In genomic region chr10:61438141-61438984, GRCh38 we compare ENCODE assay signal across 14 cellular contexts. TPM values are rescaled to one million over a fixed set of nuclear protein-coding genes. Genes with fewer than 3 reads are reported as not detected.
A peak's percentile ranks its signal among the peaks of the same experiment; 100 is the strongest.
DNase-seq lines count a peak whose midpoint lies in the region; ATAC-seq and TF ChIP-seq lines count a peak whose summit lies in the region.
"Had no signal": no experiment of that assay in that cellular context is flagged by ENCODE, and none has a peak within 500 bp of the region (broad histone marks: within the 10 kb centered on the region; RNA-seq: fewer than 3 reads in every experiment).

No MANE protein-coding gene starts in this region.

- H3K27ac Mint-ChIP-seq in HFFc6: peak overlapping the region; percentile 44; the same call in 1 of the 2 replicates
- no peak overlapping the region for H3K27ac Mint-ChIP-seq in T-helper 2 cell treated with Interferon-gamma antibody and Interleukin-4, amounts not matched to agents 5 μg/mL and 100 μg/mL, for 36 hours
- no peak overlapping the region for H3K27ac Mint-ChIP-seq in activated naive CD4-positive, alpha-beta T cell treated with anti-CD3 and anti-CD28 coated beads for 36 hours
- H3K27ac Mint-ChIP-seq: effector memory CD8-positive, alpha-beta T cell; H9 had no signal

- no peak overlapping the region for H3K4me3 ChIP-seq in foreskin fibroblast (ENCODE audit: low read depth in 1 of 2, low read length in 2 of 2)
- H3K4me3 ChIP-seq: SJCRH30 had no signal

- peaks cover 4% of the 10 kb centered on the region for H3K27me3 Mint-ChIP-seq in HFFc6 (ENCODE audit: insufficient read depth)
- peaks cover 16% of the 10 kb centered on the region for H3K27me3 Mint-ChIP-seq in T-helper 2 cell treated with Interferon-gamma antibody and Interleukin-4, amounts not matched to agents 5 μg/mL and 100 μg/mL, for 36 hours (ENCODE audit: low read depth)
- H3K27me3 Mint-ChIP-seq in activated naive CD4-positive, alpha-beta T cell treated with anti-CD3 and anti-CD28 coated beads for 36 hours (ENCODE audit: low read depth): no peaks in the 10 kb centered on the region

- DNase-seq in AG09319 (ENCODE audit: extremely low read depth, low read depth) (peak; percentile 36), HFFc6 (peak; percentile 35), foreskin fibroblast (peak; percentile 41 to 43), NCI-H526 treated with DMSO at 0.1 percent for 48 hours (lab: John Stamatoyannopoulos, UW) (no peak), NOMO-1 treated with dmso at 0.1 percent for 144 hours (lab: John Stamatoyannopoulos, UW; ENCODE audit: unreplicated experiment) (no peak)
- DNase-seq in T-helper 2 cell treated with Interferon-gamma antibody and Interleukin-4, amounts not matched to agents 5 μg/mL and 100 μg/mL, for 36 hours (ENCODE audit: low spot score): no peak
- no peak for DNase-seq in activated naive CD4-positive, alpha-beta T cell treated with anti-CD3 and anti-CD28 coated beads for 36 hours
- DNase-seq: C1 segment of cervical spinal cord; effector memory CD8-positive, alpha-beta T cell; H9; kidney glomerular epithelial cell; NCI-H2081 had no signal

- H3K4me1 Mint-ChIP-seq in HFFc6 (ENCODE audit: low read depth): peaks cover 19% of the 10 kb centered on the region
- H3K4me1 Mint-ChIP-seq in T-helper 2 cell treated with Interferon-gamma antibody and Interleukin-4, amounts not matched to agents 5 μg/mL and 100 μg/mL, for 36 hours (ENCODE audit: low read depth): peaks cover 20% of the 10 kb centered on the region
- peaks cover 12% of the 10 kb centered on the region for H3K4me1 Mint-ChIP-seq in activated naive CD4-positive, alpha-beta T cell treated with anti-CD3 and anti-CD28 coated beads for 36 hours (ENCODE audit: low read depth)
- H3K4me1 Mint-ChIP-seq: H9 had no signal

- H3K9me3 Mint-ChIP-seq in HFFc6: no peaks in the 10 kb centered on the region
- H3K9me3 Mint-ChIP-seq in T-helper 2 cell treated with Interferon-gamma antibody and Interleukin-4, amounts not matched to agents 5 μg/mL and 100 μg/mL, for 36 hours: no peaks in the 10 kb centered on the region
- no peaks in the 10 kb centered on the region for H3K9me3 Mint-ChIP-seq in activated naive CD4-positive, alpha-beta T cell treated with anti-CD3 and anti-CD28 coated beads for 36 hours
- H3K9me3 Mint-ChIP-seq: effector memory CD8-positive, alpha-beta T cell; H9 had no signal

- H3K36me3 Mint-ChIP-seq in HFFc6 (ENCODE audit: low read depth): no peaks in the 10 kb centered on the region
- H3K36me3 Mint-ChIP-seq in T-helper 2 cell treated with Interferon-gamma antibody and Interleukin-4, amounts not matched to agents 5 μg/mL and 100 μg/mL, for 36 hours (ENCODE audit: low read depth): no peaks in the 10 kb centered on the region
- no peaks in the 10 kb centered on the region for H3K36me3 Mint-ChIP-seq in activated naive CD4-positive, alpha-beta T cell treated with anti-CD3 and anti-CD28 coated beads for 36 hours (ENCODE audit: low read depth)

- CTCF ChIA-PET in activated naive CD4-positive, alpha-beta T cell treated with anti-CD3 and anti-CD28 coated beads for 36 hours (lab: Charles Lee): interaction anchor here (1.2 kb wide), 1 partner anchor 99 kb away, joined by 3 read pairs; no protein-coding TSS in a partner anchor

- TF ChIP-seq CTCF in AG09319 (IDR thresholded peaks at IDR 0.05; ENCODE audit: low read depth, low read length): no peak
- no peak for TF ChIP-seq CTCF in HFFc6 (IDR thresholded peaks at IDR 0.05)
- TF ChIP-seq CTCF in foreskin fibroblast (IDR thresholded peaks at IDR 0.05; ENCODE audit: low read depth, low read length): no peak

- intact Hi-C loops in activated naive CD4-positive, alpha-beta T cell treated with anti-CD3 and anti-CD28 coated beads for 36 hours (cut with micrococcal nuclease): no loop called here

- H3K4me3 Mint-ChIP-seq in HFFc6: peak overlapping the region; percentile 8; the same call in 1 of the 2 replicates
- H3K4me3 Mint-ChIP-seq in T-helper 2 cell treated with Interferon-gamma antibody and Interleukin-4, amounts not matched to agents 5 μg/mL and 100 μg/mL, for 36 hours: peak overlapping the region; percentile 36
- no peak overlapping the region for H3K4me3 Mint-ChIP-seq in activated naive CD4-positive, alpha-beta T cell treated with anti-CD3 and anti-CD28 coated beads for 36 hours
- H3K4me3 Mint-ChIP-seq: effector memory CD8-positive, alpha-beta T cell; H9 had no signal

- no peak for ATAC-seq in HG03045 (IDR thresholded peaks at IDR 0.05; ENCODE audit: unreplicated experiment)
- ATAC-seq: effector memory CD8-positive, alpha-beta T cell had no signal

RNA-seq across cellular contexts. Expression of gene TMEM26, which starts 14.8 kb away (rescaled TPM):
- not detected for total RNA-seq in HFFc6 (2021; fragmentation: NEBNext Ultra II Directional; extraction: Animal tissue kit (Norgen Biotek cat#: 25700))
- not detected for total RNA-seq in activated naive CD4-positive, alpha-beta T cell treated with anti-CD3 and anti-CD28 coated beads for 36 hours
- total RNA-seq: SJCRH30 had no signal

Comparison
In these comparisons a context has a peak if more than half of its experiments do, and no peak if none do; other contexts are left out.
1. DNase-seq: peak in AG09319 (single experiment), HFFc6 (single experiment) and foreskin fibroblast (2 of 2); none in T-helper 2 cell treated with Interferon-gamma antibody and Interleukin-4, amounts not matched to agents 5 μg/mL and 100 μg/mL, for 36 hours (single experiment), NCI-H526 treated with DMSO at 0.1 percent for 48 hours (single experiment), NOMO-1 treated with dmso at 0.1 percent for 144 hours (single experiment) and activated naive CD4-positive, alpha-beta T cell treated with anti-CD3 and anti-CD28 coated beads for 36 hours (single experiment).